8 cellular contexts compared by ENCODE assay signal in genomic region chr15:96341465-96342142, GRCh38. TPM values are rescaled to one million over a fixed set of nuclear protein-coding genes. Genes with fewer than 3 reads are reported as not detected.
DNase-seq lines count a peak whose midpoint lies in the region; ATAC-seq and TF ChIP-seq lines count a peak whose summit lies in the region.

No MANE protein-coding gene starts in this region.

- ATAC-seq in body of pancreas (no peak), GM18868 (IDR thresholded peaks at IDR 0.05; ENCODE audit: unreplicated experiment) (no peak), GM21529 (IDR thresholded peaks at IDR 0.05; ENCODE audit: unreplicated experiment) (no peak)
- ATAC-seq in stimulated activated effector memory CD8-positive, alpha-beta T cell treated with anti-CD3 and anti-CD28 coated beads, Interleukin-12 subunit alpha, Interleukin-12 subunit beta, amount 100 ng/mL, for 72 hours: no peak

- no peaks in the 10 kb centered on the region for H3K36me3 ChIP-seq in body of pancreas (replicated peaks in 1 of 2; ENCODE audit: insufficient read depth in 1 of 2, low read depth in 2 of 2)
- H3K36me3 ChIP-seq in iPS-18a (ENCODE audit: control insufficient read depth, low read depth, low read length): no peaks in the 10 kb centered on the region

- H3K9ac ChIP-seq in iPS-18a (ENCODE audit: low read length): no peak overlapping the region

- WGBS in body of pancreas, 2 donors: 57 to 73% methylated on average over 37 of the region's 37 CpGs

- no peak overlapping the region for H3K4me3 Mint-ChIP-seq in stimulated activated effector memory CD8-positive, alpha-beta T cell treated with anti-CD3 and anti-CD28 coated beads, Interleukin-12 subunit alpha, Interleukin-12 subunit beta, amount 100 ng/mL, for 72 hours

- TF ChIP-seq CTCF in GM12865 (IDR thresholded peaks at IDR 0.05; ENCODE audit: insufficient read depth, low read depth, low read length, missing control alignments): no peak
- TF ChIP-seq CTCF in body of pancreas (IDR thresholded peaks at IDR 0.05): no peak
- TF ChIP-seq CTCF in retinal pigment epithelial cell (conservative IDR thresholded peaks at IDR 0.05; ENCODE audit: low read depth, low read length): no peak

- no peaks in the 10 kb centered on the region for H3K36me3 Mint-ChIP-seq in stimulated activated effector memory CD8-positive, alpha-beta T cell treated with anti-CD3 and anti-CD28 coated beads, Interleukin-12 subunit alpha, Interleukin-12 subunit beta, amount 100 ng/mL, for 72 hours

- H3K9me3 ChIP-seq in body of pancreas (no peaks in the 10 kb centered on the region), iPS-18a (ENCODE audit: control insufficient read depth, low read depth, low read length) (no peaks in the 10 kb centered on the region)

- no peak overlapping the region for H3K27ac Mint-ChIP-seq in stimulated activated effector memory CD8-positive, alpha-beta T cell treated with anti-CD3 and anti-CD28 coated beads, Interleukin-12 subunit alpha, Interleukin-12 subunit beta, amount 100 ng/mL, for 72 hours

- peak overlapping the region; percentile 48 to 95 (median 91) for H3K27ac ChIP-seq in body of pancreas
- no peak overlapping the region for H3K27ac ChIP-seq in iPS-18a (ENCODE audit: low read length)

- TF ChIP-seq POLR2A in body of pancreas (IDR thresholded peaks at IDR 0.05): no peak

- DNase-seq in GM12865 (ENCODE audit: low read depth): no peak
- peak in 1 of 4 donors; percentile 10 for DNase-seq in body of pancreas
- DNase-seq in retinal pigment epithelial cell (ENCODE audit: low read depth): no peak
- DNase-seq in stimulated activated effector memory CD8-positive, alpha-beta T cell treated with anti-CD3 and anti-CD28 coated beads, Interleukin-12 subunit alpha, Interleukin-12 subunit beta, amount 100 ng/mL, for 72 hours (ENCODE audit: low spot score in 2 of 2): no peak
- DNase-seq in OCI-M1 (lab: John Stamatoyannopoulos, UW): no peak

- peaks cover 42% of the 10 kb centered on the region for H3K4me1 ChIP-seq in body of pancreas
- H3K4me1 ChIP-seq in iPS-18a (ENCODE audit: control insufficient read depth, low read depth, low read length): peaks cover 61% of the 10 kb centered on the region

- H3K27me3 ChIP-seq in body of pancreas: no peaks in the 10 kb centered on the region
- peaks cover 93% of the 10 kb centered on the region for H3K27me3 ChIP-seq in iPS-18a (ENCODE audit: control insufficient read depth, insufficient read depth, low read length)

- peaks cover 6% of the 10 kb centered on the region for H3K9me3 Mint-ChIP-seq in stimulated activated effector memory CD8-positive, alpha-beta T cell treated with anti-CD3 and anti-CD28 coated beads, Interleukin-12 subunit alpha, Interleukin-12 subunit beta, amount 100 ng/mL, for 72 hours

- H3K4me3 ChIP-seq in GM12865 (ENCODE audit: low read depth, low read length): peak overlapping the region; percentile 7; the same call in 1 of the 2 replicates
- H3K4me3 ChIP-seq in body of pancreas: peak overlapping the region in 1 of 2 donors; percentile 77
- peak overlapping the region; percentile 74 for H3K4me3 ChIP-seq in iPS-18a (ENCODE audit: low read length)
- H3K4me3 ChIP-seq in retinal pigment epithelial cell (ENCODE audit: low read length): peak overlapping the region; percentile 96

- intact Hi-C loops in body of pancreas (cut with DNase I): no loop called here

- no peaks in the 10 kb centered on the region for H3K4me1 Mint-ChIP-seq in stimulated activated effector memory CD8-positive, alpha-beta T cell treated with anti-CD3 and anti-CD28 coated beads, Interleukin-12 subunit alpha, Interleukin-12 subunit beta, amount 100 ng/mL, for 72 hours

RNA-seq across cellular contexts. Expression of gene NR2F2, which starts 11.1 kb away (rescaled TPM):
- 10 to 100 TPM; 12.9 to 13.5 TPM for total RNA-seq in body of pancreas
